ENCODE assay signal across 12 cellular contexts in the genomic region with DNA sequence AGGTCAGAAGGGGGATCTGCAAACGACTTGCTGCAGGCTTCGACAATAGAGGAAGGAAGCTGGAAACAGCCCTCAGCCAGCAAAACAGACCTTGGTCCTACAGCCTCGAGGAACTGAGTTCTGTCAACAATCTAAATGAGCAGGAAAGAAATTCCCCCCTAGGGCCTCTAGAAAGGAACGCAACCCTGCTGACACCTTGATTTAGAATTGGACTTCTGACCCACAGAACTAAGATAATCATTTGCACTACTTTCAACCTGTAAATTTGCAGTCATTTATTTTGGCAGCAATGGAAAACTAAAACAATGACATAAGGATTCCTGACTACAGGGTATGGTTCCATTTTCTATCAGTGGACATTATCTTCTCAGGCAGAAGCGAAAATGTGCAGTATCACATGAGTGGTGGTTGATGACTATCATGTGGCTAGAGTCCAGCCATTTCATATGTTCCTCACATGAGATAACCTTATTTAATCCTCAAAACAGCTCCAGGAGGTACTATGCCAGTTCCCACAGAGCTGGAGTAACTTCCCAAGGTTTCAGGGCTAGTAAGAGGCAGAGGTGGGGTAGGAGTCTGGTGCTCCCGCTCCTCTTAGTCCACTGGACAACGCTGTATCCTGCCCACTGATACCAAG.
DNase-seq lines count a peak whose midpoint lies in the region; ATAC-seq and TF ChIP-seq lines count a peak whose summit lies in the region.
"Had no signal": no experiment of that assay in that cellular context is flagged by ENCODE, and none has a peak within 500 bp of the region (broad histone marks: within the 10 kb centered on the region; RNA-seq: fewer than 3 reads in every experiment).

No MANE protein-coding gene starts in this region.

- no peak overlapping the region for H3K4me3 ChIP-seq in colonic mucosa
- no peak overlapping the region for H3K4me3 ChIP-seq in lung
- H3K4me3 ChIP-seq in upper lobe of right lung = no peak overlapping the region

- H3K27me3 ChIP-seq in colonic mucosa (no peaks in the 10 kb centered on the region), lung (ENCODE audit: control insufficient read depth, insufficient read depth) (no peaks in the 10 kb centered on the region), upper lobe of right lung (no peaks in the 10 kb centered on the region)

- peak; percentile 27 for DNase-seq in SIG-M5 treated with dmso at 0.1 percent for 504 hours (lab: John Stamatoyannopoulos, UW; ENCODE audit: unreplicated experiment)
- no peak for DNase-seq in SIG-M5 (lab: John Stamatoyannopoulos, UW)
- DNase-seq in colonic mucosa = peak; percentile 60
- DNase-seq in lung (ENCODE audit: low spot score) = no peak
- DNase-seq in upper lobe of right lung = no peak
- no peak for DNase-seq in occipital lobe (lab: John Stamatoyannopoulos, UW)
- no peak for DNase-seq in stimulated activated CD8-positive, alpha-beta memory T cell treated with anti-CD3 and anti-CD28 coated beads, Interleukin-4, amount 100 ng/mL, for 48 hours
- DNase-seq: activated CD4-positive, alpha-beta memory T cell treated with anti-CD3 and anti-CD28 coated beads for 36 hours; immature natural killer cell; NCI-H526; stimulated activated CD4-positive, alpha-beta T cell treated with anti-CD3 and anti-CD28 coated beads, Interleukin-4, amount 100 ng/mL, for 4 hours had no signal

- H3K4me1 ChIP-seq in colonic mucosa = peaks cover 3% of the 10 kb centered on the region
- H3K4me1 ChIP-seq in lung (ENCODE audit: control insufficient read depth in 2 of 2, insufficient read depth in 2 of 2, low read length in 2 of 2) = peaks cover 1 to 4% of the 10 kb centered on the region in 2 donors
- H3K4me1 ChIP-seq in upper lobe of right lung = no peaks in the 10 kb centered on the region

- no peaks in the 10 kb centered on the region for H3K9me3 ChIP-seq in colonic mucosa
- peaks cover 0 to 2% of the 10 kb centered on the region in 2 donors for H3K9me3 ChIP-seq in lung (ENCODE audit: control insufficient read depth in 2 of 2, insufficient read depth in 1 of 2, low read length in 1 of 2)
- no peaks in the 10 kb centered on the region for H3K9me3 ChIP-seq in upper lobe of right lung

- peak overlapping the region in 1 of 2 donors; percentile 49 for H3K9ac ChIP-seq in colonic mucosa (ENCODE audit: low read depth in 2 of 2, low read length in 2 of 2)

- no peaks in the 10 kb centered on the region for H3K36me3 ChIP-seq in colonic mucosa
- no peaks in the 10 kb centered on the region for H3K36me3 ChIP-seq in lung (ENCODE audit: control insufficient read depth in 2 of 2, insufficient read depth in 2 of 2, low read length in 2 of 2)
- no peaks in the 10 kb centered on the region for H3K36me3 ChIP-seq in upper lobe of right lung

- TF ChIP-seq CTCF in colonic mucosa (IDR thresholded peaks at IDR 0.05) (no peak), lung (IDR thresholded peaks at IDR 0.05; ENCODE audit: control extremely low read depth, extremely low read depth) (no peak), upper lobe of right lung (IDR thresholded peaks at IDR 0.05) (no peak)

- intact Hi-C loops in colonic mucosa (cut with DNase I) (no loop called here), upper lobe of right lung (cut with DNase I) (no loop called here)

- ATAC-seq in lung (ENCODE audit: insufficient read depth, low FRiP score) (no peak), upper lobe of right lung (peak; percentile 48), HG03342 (IDR thresholded peaks at IDR 0.05; ENCODE audit: unreplicated experiment) (no peak)

- H3K27ac ChIP-seq in colonic mucosa (peak overlapping the region; percentile 77), lung (ENCODE audit: low read depth in 1 of 2, low read length in 1 of 2) (peak overlapping the region; percentile 12 to 83), upper lobe of right lung (peak overlapping the region; percentile 58)

- 32 to 40% methylated on average over 7 of the region's 7 CpGs for WGBS in lung, 2 donors

Comparison
In these comparisons a context has a peak if more than half of its experiments do, and no peak if none do; other contexts are left out.
1. DNase-seq: peak in SIG-M5 treated with dmso at 0.1 percent for 504 hours (single experiment) and colonic mucosa (single experiment); none in SIG-M5 (single experiment), lung (single experiment), upper lobe of right lung (single experiment), occipital lobe (single experiment) and stimulated activated CD8-positive, alpha-beta memory T cell treated with anti-CD3 and anti-CD28 coated beads, Interleukin-4, amount 100 ng/mL, for 48 hours (single experiment).
2. Peak in every context shown above with its lines, with median percentiles within 50 percentile points of each other: H3K27ac ChIP-seq.